In the genomic region with DNA sequence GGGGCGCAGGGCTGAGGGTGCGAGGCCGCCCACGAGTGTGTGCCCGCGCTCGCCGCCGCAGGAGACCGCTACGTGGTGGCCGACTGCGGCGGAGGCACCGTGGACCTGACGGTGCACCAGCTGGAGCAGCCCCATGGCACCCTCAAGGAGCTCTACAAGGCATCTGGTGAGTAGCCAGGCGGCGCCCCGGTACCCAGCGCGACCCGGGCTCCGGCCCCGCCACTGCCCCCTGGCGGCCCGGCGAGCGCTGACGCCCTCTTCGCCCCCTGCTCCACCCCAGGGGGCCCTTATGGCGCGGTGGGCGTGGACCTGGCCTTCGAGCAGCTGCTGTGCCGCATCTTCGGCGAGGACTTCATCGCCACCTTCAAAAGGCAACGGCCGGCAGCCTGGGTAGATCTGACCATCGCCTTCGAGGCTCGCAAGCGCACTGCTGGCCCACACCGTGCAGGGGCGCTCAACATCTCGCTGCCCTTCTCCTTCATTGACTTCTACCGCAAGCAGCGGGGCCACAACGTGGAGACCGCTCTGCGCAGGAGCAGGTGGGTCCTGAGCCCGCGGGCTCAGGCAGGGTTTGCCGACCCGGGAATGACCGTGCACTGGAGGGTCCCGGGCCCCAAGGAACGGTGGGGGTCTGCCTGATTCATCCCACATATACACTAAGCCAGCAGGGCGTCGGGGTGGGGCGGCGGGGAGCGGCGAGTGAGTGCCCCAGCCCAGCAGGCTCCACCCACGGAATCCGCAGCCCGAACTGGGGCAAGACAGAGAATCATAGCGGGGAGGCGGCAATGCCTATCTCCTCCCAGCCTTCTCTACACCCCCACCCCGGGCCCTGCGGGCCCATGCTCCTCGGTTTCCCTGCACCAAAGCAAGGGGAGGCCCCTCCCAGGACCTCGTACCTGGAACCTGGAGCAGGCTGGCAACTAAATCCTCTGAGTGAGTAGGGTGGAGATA, we compare ENCODE assay signal across 1 cellular context.
TF ChIP-seq lines count a peak whose summit lies in the region.

No MANE protein-coding gene starts in this region.

TF ChIP-seq in HepG2, 621 proteins besides CTCF, POLR2A, EP300 and RAD21 (continued from another document and continues in another):
- TF ChIP-seq ZNF503 (CRISPR knock-in tag; IDR thresholded peaks at IDR 0.05) (no peak; the same call in 1 of the 2 replicates), ZNF607 (CRISPR knock-in tag; IDR thresholded peaks at IDR 0.05; ENCODE audit: borderline replicate concordance) (no peak), SUZ12 (IDR thresholded peaks at IDR 0.05; ENCODE audit: low read depth, low read length) (no peak), SALL2 (CRISPR knock-in tag; IDR thresholded peaks at IDR 0.05) (peak; percentile 77), SRSF4 (IDR thresholded peaks at IDR 0.05; ENCODE audit: low read depth, low read length, poor library complexity, severe bottlenecking) (peak; percentile 30), NCOA5 (CRISPR knock-in tag; IDR thresholded peaks at IDR 0.05) (0 out of 2 replicates have a peak, but pooled peaks have one; percentile 9), ZNF720 (CRISPR knock-in tag; IDR thresholded peaks at IDR 0.05) (no peak), ZNF766 (CRISPR knock-in tag; IDR thresholded peaks at IDR 0.05; ENCODE audit: borderline replicate concordance) (peak; percentile 75; the same call in 1 of the 2 replicates), ZFP37 (CRISPR knock-in tag; IDR thresholded peaks at IDR 0.05; ENCODE audit: borderline replicate concordance) (0 out of 2 replicates have a peak, but pooled peaks have one; percentile 65), KLF16 (CRISPR knock-in tag; IDR thresholded peaks at IDR 0.05) (peak; percentile 58 to 71; a peak in 1 of 4 replicates), MZF1 (CRISPR knock-in tag; IDR thresholded peaks at IDR 0.05; ENCODE audit: borderline replicate concordance) (0 out of 2 replicates have a peak, but pooled peaks have one; percentile 53), RBFOX2 (IDR thresholded peaks at IDR 0.05; ENCODE audit: low read depth, low read length) (peak; percentile 53), HOXD1 (CRISPR knock-in tag; IDR thresholded peaks at IDR 0.05) (peak; percentile 51; the same call in 1 of the 2 replicates), KLF6 (CRISPR knock-in tag; IDR thresholded peaks at IDR 0.05) (0 out of 2 replicates have a peak, but pooled peaks have one; percentile 36), ZNF800 (CRISPR knock-in tag; IDR thresholded peaks at IDR 0.05) (peak; percentile 82), CEBPG (CRISPR knock-in tag; IDR thresholded peaks at IDR 0.05) (0 out of 2 replicates have a peak, but pooled peaks have one; percentile 27), CBX5 (CRISPR knock-in tag; IDR thresholded peaks at IDR 0.05; ENCODE audit: borderline replicate concordance) (0 out of 2 replicates have a peak, but pooled peaks have one; percentile 46), BRD4 (CRISPR knock-in tag; IDR thresholded peaks at IDR 0.05) (peak; percentile 59; the same call in 1 of the 2 replicates), ZNF468 (CRISPR knock-in tag; IDR thresholded peaks at IDR 0.05) (peak; percentile 88; the same call in 1 of the 2 replicates), LBX2 (CRISPR knock-in tag; IDR thresholded peaks at IDR 0.05; ENCODE audit: borderline replicate concordance) (peak; percentile 47; the same call in 1 of the 2 replicates), GATAD1 (CRISPR knock-in tag; IDR thresholded peaks at IDR 0.05) (no peak), FOSL2 (CRISPR knock-in tag; IDR thresholded peaks at IDR 0.05) (peak; percentile 31; the same call in 1 of the 2 replicates), ZNF263 (CRISPR knock-in tag; IDR thresholded peaks at IDR 0.05) (0 out of 2 replicates have a peak, but pooled peaks have one; percentile 32), NRL (CRISPR knock-in tag; IDR thresholded peaks at IDR 0.05; ENCODE audit: borderline replicate concordance) (no peak), SOX5 (CRISPR knock-in tag; IDR thresholded peaks at IDR 0.05; ENCODE audit: borderline replicate concordance) (no peak), BATF2 (CRISPR knock-in tag; IDR thresholded peaks at IDR 0.05) (no peak), ZNF644 (CRISPR knock-in tag; IDR thresholded peaks at IDR 0.05; ENCODE audit: low read depth) (no peak), NR3C1 (CRISPR knock-in tag; IDR thresholded peaks at IDR 0.05) (no peak), CHD2 (IDR thresholded peaks at IDR 0.05; ENCODE audit: low read depth, low read length) (no peak), ZBTB7B (CRISPR knock-in tag; IDR thresholded peaks at IDR 0.05) (peak; percentile 98), ZNF234 (CRISPR knock-in tag; conservative IDR thresholded peaks at IDR 0.05) (no peak; the same call in 1 of the 2 replicates), ZFAT (CRISPR knock-in tag; conservative IDR thresholded peaks at IDR 0.05) (0 out of 2 replicates have a peak, but pooled peaks have one; percentile 25), NFKB2 (CRISPR knock-in tag; IDR thresholded peaks at IDR 0.05; ENCODE audit: borderline replicate concordance) (no peak), ZNF432 (CRISPR knock-in tag; IDR thresholded peaks at IDR 0.05; ENCODE audit: borderline replicate concordance) (no peak), ZNF430 (CRISPR knock-in tag; IDR thresholded peaks at IDR 0.05) (no peak), SNAPC5 (CRISPR knock-in tag; IDR thresholded peaks at IDR 0.05; ENCODE audit: borderline replicate concordance) (no peak), SP1 (IDR thresholded peaks at IDR 0.05) (no peak), SP1 (CRISPR knock-in tag; IDR thresholded peaks at IDR 0.05) (peak; percentile 86), SKIL (CRISPR knock-in tag; IDR thresholded peaks at IDR 0.05; ENCODE audit: borderline replicate concordance) (no peak), TBX2 (CRISPR knock-in tag; IDR thresholded peaks at IDR 0.05; ENCODE audit: borderline replicate concordance) (peak; percentile 64; the same call in 1 of the 2 replicates), ZZZ3 (CRISPR knock-in tag; IDR thresholded peaks at IDR 0.05; ENCODE audit: borderline replicate concordance) (0 out of 2 replicates have a peak, but pooled peaks have one; percentile 48), ZNF414 (CRISPR knock-in tag; IDR thresholded peaks at IDR 0.05) (peak; percentile 62; the same call in 1 of the 2 replicates)
- TF ChIP-seq, protein P1, sequence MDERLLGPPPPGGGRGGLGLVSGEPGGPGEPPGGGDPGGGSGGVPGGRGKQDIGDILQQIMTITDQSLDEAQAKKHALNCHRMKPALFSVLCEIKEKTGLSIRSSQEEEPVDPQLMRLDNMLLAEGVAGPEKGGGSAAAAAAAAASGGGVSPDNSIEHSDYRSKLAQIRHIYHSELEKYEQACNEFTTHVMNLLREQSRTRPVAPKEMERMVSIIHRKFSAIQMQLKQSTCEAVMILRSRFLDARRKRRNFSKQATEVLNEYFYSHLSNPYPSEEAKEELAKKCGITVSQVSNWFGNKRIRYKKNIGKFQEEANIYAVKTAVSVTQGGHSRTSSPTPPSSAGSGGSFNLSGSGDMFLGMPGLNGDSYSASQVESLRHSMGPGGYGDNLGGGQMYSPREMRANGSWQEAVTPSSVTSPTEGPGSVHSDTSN (CRISPR knock-in tag; IDR thresholded peaks at IDR 0.05), result no peak
- TF ChIP-seq, protein P2, sequence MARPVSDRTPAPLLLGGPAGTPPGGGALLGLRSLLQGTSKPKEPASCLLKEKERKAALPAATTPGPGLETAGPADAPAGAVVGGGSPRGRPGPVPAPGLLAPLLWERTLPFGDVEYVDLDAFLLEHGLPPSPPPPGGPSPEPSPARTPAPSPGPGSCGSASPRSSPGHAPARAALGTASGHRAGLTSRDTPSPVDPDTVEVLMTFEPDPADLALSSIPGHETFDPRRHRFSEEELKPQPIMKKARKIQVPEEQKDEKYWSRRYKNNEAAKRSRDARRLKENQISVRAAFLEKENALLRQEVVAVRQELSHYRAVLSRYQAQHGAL (CRISPR knock-in tag; IDR thresholded peaks at IDR 0.05; ENCODE audit: not compliant biosample characterization), result no peak
- TF ChIP-seq, protein P3, sequence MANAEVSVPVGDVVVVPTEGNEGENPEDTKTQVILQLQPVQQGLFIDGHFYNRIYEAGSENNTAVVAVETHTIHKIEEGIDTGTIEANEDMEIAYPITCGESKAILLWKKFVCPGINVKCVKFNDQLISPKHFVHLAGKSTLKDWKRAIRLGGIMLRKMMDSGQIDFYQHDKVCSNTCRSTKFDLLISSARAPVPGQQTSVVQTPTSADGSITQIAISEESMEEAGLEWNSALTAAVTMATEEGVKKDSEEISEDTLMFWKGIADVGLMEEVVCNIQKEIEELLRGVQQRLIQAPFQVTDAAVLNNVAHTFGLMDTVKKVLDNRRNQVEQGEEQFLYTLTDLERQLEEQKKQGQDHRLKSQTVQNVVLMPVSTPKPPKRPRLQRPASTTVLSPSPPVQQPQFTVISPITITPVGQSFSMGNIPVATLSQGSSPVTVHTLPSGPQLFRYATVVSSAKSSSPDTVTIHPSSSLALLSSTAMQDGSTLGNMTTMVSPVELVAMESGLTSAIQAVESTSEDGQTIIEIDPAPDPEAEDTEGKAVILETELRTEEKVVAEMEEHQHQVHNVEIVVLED (CRISPR knock-in tag; IDR thresholded peaks at IDR 0.05; ENCODE audit: borderline replicate concordance), result peak; percentile 49; the same call in 1 of the 2 replicates
- TF ChIP-seq, protein P4, sequence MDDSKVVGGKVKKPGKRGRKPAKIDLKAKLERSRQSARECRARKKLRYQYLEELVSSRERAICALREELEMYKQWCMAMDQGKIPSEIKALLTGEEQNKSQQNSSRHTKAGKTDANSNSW (CRISPR knock-in tag; IDR thresholded peaks at IDR 0.05; ENCODE audit: borderline replicate concordance), result peak; percentile 39; the same call in 1 of the 2 replicates
- TF ChIP-seq, protein P5, sequence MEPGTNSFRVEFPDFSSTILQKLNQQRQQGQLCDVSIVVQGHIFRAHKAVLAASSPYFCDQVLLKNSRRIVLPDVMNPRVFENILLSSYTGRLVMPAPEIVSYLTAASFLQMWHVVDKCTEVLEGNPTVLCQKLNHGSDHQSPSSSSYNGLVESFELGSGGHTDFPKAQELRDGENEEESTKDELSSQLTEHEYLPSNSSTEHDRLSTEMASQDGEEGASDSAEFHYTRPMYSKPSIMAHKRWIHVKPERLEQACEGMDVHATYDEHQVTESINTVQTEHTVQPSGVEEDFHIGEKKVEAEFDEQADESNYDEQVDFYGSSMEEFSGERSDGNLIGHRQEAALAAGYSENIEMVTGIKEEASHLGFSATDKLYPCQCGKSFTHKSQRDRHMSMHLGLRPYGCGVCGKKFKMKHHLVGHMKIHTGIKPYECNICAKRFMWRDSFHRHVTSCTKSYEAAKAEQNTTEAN (CRISPR knock-in tag; conservative IDR thresholded peaks at IDR 0.05), result 0 out of 2 replicates have a peak, but pooled peaks have one; percentile 56
